In the genomic region with DNA sequence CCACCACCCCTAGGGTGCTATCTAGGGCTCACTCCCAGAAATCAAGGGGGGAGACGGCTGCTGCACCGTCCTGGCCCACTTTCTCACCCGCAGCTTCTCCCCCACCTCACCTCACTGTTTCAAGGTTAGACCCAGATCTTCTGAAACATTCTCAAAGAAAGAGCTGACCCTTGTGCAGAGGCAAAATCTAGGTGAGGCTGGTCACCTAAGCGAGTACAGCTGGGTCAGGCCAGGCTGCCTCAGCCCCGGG, we compare ENCODE assay signal across 2 cellular contexts.
TF ChIP-seq lines count a peak whose summit lies in the region.

No MANE protein-coding gene starts in this region.

TF ChIP-seq in HCT116, 20 proteins besides CTCF, POLR2A, EP300 and RAD21 (continued from another document):
- TF ChIP-seq, protein P1, sequence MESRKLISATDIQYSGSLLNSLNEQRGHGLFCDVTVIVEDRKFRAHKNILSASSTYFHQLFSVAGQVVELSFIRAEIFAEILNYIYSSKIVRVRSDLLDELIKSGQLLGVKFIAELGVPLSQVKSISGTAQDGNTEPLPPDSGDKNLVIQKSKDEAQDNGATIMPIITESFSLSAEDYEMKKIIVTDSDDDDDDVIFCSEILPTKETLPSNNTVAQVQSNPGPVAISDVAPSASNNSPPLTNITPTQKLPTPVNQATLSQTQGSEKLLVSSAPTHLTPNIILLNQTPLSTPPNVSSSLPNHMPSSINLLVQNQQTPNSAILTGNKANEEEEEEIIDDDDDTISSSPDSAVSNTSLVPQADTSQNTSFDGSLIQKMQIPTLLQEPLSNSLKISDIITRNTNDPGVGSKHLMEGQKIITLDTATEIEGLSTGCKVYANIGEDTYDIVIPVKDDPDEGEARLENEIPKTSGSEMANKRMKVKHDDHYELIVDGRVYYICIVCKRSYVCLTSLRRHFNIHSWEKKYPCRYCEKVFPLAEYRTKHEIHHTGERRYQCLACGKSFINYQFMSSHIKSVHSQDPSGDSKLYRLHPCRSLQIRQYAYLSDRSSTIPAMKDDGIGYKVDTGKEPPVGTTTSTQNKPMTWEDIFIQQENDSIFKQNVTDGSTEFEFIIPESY (IDR thresholded peaks at IDR 0.05; ENCODE audit: extremely low read depth, insufficient replicate concordance, low read length) = no peak
- no peak for TF ChIP-seq CBX3 (IDR thresholded peaks at IDR 0.05; ENCODE audit: low read depth)
- TF ChIP-seq, protein P2, sequence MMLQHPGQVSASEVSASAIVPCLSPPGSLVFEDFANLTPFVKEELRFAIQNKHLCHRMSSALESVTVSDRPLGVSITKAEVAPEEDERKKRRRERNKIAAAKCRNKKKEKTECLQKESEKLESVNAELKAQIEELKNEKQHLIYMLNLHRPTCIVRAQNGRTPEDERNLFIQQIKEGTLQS (IDR thresholded peaks at IDR 0.05) = no peak
- no peak for TF ChIP-seq ZFX (IDR thresholded peaks at IDR 0.05)
- TF ChIP-seq SRF (IDR thresholded peaks at IDR 0.05; ENCODE audit: low read depth) = no peak
- TF ChIP-seq EGR1 (IDR thresholded peaks at IDR 0.05; ENCODE audit: low read depth) = no peak
- no peak for TF ChIP-seq EZH2 (IDR thresholded peaks at IDR 0.05)
- no peak for TF ChIP-seq JUND (IDR thresholded peaks at IDR 0.05)
- no peak for TF ChIP-seq SP1 (IDR thresholded peaks at IDR 0.05; ENCODE audit: low read depth)
- no peak for TF ChIP-seq EZH2phosphoT487 (IDR thresholded peaks at IDR 0.05; ENCODE audit: borderline replicate concordance)
- no peak for TF ChIP-seq ELF1 (IDR thresholded peaks at IDR 0.05; ENCODE audit: borderline replicate concordance, low read depth)
- TF ChIP-seq YY1 (IDR thresholded peaks at IDR 0.05; ENCODE audit: extremely low read depth, insufficient replicate concordance, low read depth, low read length) = no peak

TF ChIP-seq in WTC11, 78 proteins besides CTCF, POLR2A, EP300 and RAD21 (continued from another document):
- TF ChIP-seq ZNF532 (CRISPR knock-in tag; IDR thresholded peaks at IDR 0.05; ENCODE audit: borderline replicate concordance) = no peak
- TF ChIP-seq SOX15 (CRISPR knock-in tag; IDR thresholded peaks at IDR 0.05) = no peak
- TF ChIP-seq ELF4 (CRISPR knock-in tag; IDR thresholded peaks at IDR 0.05; ENCODE audit: low read depth) = no peak
- TF ChIP-seq ZNF281 (CRISPR knock-in tag; IDR thresholded peaks at IDR 0.05) = no peak
- TF ChIP-seq, protein P3, sequence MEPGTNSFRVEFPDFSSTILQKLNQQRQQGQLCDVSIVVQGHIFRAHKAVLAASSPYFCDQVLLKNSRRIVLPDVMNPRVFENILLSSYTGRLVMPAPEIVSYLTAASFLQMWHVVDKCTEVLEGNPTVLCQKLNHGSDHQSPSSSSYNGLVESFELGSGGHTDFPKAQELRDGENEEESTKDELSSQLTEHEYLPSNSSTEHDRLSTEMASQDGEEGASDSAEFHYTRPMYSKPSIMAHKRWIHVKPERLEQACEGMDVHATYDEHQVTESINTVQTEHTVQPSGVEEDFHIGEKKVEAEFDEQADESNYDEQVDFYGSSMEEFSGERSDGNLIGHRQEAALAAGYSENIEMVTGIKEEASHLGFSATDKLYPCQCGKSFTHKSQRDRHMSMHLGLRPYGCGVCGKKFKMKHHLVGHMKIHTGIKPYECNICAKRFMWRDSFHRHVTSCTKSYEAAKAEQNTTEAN (CRISPR knock-in tag; IDR thresholded peaks at IDR 0.05) = no peak
- no peak for TF ChIP-seq FOXK1 (CRISPR knock-in tag; IDR thresholded peaks at IDR 0.05)
- no peak for TF ChIP-seq SMAD4 (CRISPR knock-in tag; IDR thresholded peaks at IDR 0.05)
- no peak for TF ChIP-seq ZNF423 (CRISPR knock-in tag; IDR thresholded peaks at IDR 0.05)
- TF ChIP-seq RELA (CRISPR knock-in tag; IDR thresholded peaks at IDR 0.05; ENCODE audit: borderline replicate concordance) = no peak
- TF ChIP-seq, protein P4, sequence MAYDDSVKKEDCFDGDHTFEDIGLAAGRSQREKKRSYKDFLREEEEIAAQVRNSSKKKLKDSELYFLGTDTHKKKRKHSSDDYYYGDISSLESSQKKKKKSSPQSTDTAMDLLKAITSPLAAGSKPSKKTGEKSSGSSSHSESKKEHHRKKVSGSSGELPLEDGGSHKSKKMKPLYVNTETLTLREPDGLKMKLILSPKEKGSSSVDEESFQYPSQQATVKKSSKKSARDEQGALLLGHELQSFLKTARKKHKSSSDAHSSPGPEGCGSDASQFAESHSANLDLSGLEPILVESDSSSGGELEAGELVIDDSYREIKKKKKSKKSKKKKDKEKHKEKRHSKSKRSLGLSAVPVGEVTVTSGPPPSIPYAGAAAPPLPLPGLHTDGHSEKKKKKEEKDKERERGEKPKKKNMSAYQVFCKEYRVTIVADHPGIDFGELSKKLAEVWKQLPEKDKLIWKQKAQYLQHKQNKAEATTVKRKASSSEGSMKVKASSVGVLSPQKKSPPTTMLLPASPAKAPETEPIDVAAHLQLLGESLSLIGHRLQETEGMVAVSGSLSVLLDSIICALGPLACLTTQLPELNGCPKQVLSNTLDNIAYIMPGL (CRISPR knock-in tag; IDR thresholded peaks at IDR 0.05) = no peak
- TF ChIP-seq USF2 (CRISPR knock-in tag; IDR thresholded peaks at IDR 0.05) = no peak
- TF ChIP-seq ETV6 (CRISPR knock-in tag; IDR thresholded peaks at IDR 0.05) = no peak
- TF ChIP-seq ZNF121 (CRISPR knock-in tag; IDR thresholded peaks at IDR 0.05) = no peak
